17 cellular contexts compared by ENCODE assay signal in genomic region chr17:7415784-7416183, GRCh38. TPM values are rescaled to one million over a fixed set of nuclear protein-coding genes. Genes with fewer than 3 reads are reported as not detected.
DNase-seq lines count a peak whose midpoint lies in the region; ATAC-seq lines count a peak whose summit lies in the region.
"Had no signal": no experiment of that assay in that cellular context is flagged by ENCODE, and none has a peak within 500 bp of the region (broad histone marks: within the 10 kb centered on the region; RNA-seq: fewer than 3 reads in every experiment).

No MANE protein-coding gene starts in this region.

- H3K18ac ChIP-seq in neuronal stem cell (ENCODE audit: low read length) = no peak overlapping the region

- peak overlapping the region; percentile 43 for H3K23ac ChIP-seq in neuronal stem cell (ENCODE audit: low read depth, low read length, poor library complexity)

- no peak overlapping the region for H2AK5ac ChIP-seq in neuronal stem cell (ENCODE audit: low read depth, low read length)

- H3K36me3 ChIP-seq in neuronal stem cell (replicated peaks in 1 of 2; ENCODE audit: control insufficient read depth in 2 of 2, insufficient read depth in 2 of 2, low read length in 2 of 2) = peaks cover 35 to 77% of the 10 kb centered on the region in 2 donors

- H2BK5ac ChIP-seq in neuronal stem cell (ENCODE audit: low read length) = no peak overlapping the region

- no peak overlapping the region for H3K14ac ChIP-seq in neuronal stem cell (ENCODE audit: low read length)

- no peak overlapping the region for H3K9ac ChIP-seq in neuronal stem cell (ENCODE audit: low read depth, low read length, poor library complexity)

- DNase-seq in right cardiac atrium = peak in 2 of 3 donors; percentile 48 to 50
- no peak for DNase-seq in Right ventricle myocardium superior
- DNase-seq in neuronal stem cell (ENCODE audit: low spot score) = no peak
- DNase-seq in amniotic stem cell (lab: John Stamatoyannopoulos, UW) = no peak
- DNase-seq: AML-193; CD4-positive, alpha-beta T cell; DMS153; DMS79; GDM1; HCEC 1CT had no signal

- H3K4me1 ChIP-seq in right cardiac atrium (ENCODE audit: control insufficient read depth, insufficient read depth, low read length) (no peaks in the 10 kb centered on the region), neuronal stem cell (ENCODE audit: control insufficient read depth in 2 of 2, insufficient read depth in 1 of 2, low read depth in 1 of 2, low read length in 2 of 2) (peaks cover 30 to 34% of the 10 kb centered on the region in 2 donors)

- H2BK120ac ChIP-seq in neuronal stem cell (ENCODE audit: low read depth, low read length) = no peak overlapping the region

- H3K27me3 ChIP-seq in right cardiac atrium (ENCODE audit: control insufficient read depth, insufficient read depth) (no peaks in the 10 kb centered on the region), neuronal stem cell (ENCODE audit: control insufficient read depth in 3 of 3, insufficient read depth in 3 of 3, low read depth in 1 of 3, low read length in 3 of 3) (no peaks in the 10 kb centered on the region)

- 87% methylated on average over 23 of the region's 23 CpGs for WGBS in right cardiac atrium
- WGBS in neuronal stem cell (ENCODE audit: extremely low coverage in 2 of 2, insufficient read length in 2 of 2, insufficient replicate concordance in 1 of 2), 2 donors = no CpG with 5 or more reads among the region's 23 CpGs

- no peak overlapping the region for H3K4me3 ChIP-seq in right cardiac atrium (ENCODE audit: low read length)
- H3K4me3 ChIP-seq in neuronal stem cell (ENCODE audit: low read length in 2 of 2) = no peak overlapping the region
- H3K4me3 ChIP-seq: A549, GM23338 had no signal

- H2AFZ ChIP-seq in neuronal stem cell (ENCODE audit: low read length) = no peak overlapping the region
- H2AFZ ChIP-seq: GM23338 had no signal

- H3K4me2 ChIP-seq in neuronal stem cell (ENCODE audit: insufficient read depth, low read length, poor library complexity, severe bottlenecking) = no peak overlapping the region
- H3K4me2 ChIP-seq: A549, GM23338 had no signal

- H3K79me1 ChIP-seq in neuronal stem cell (ENCODE audit: low read depth, low read length) = peaks cover 4% of the 10 kb centered on the region

- H4K8ac ChIP-seq in neuronal stem cell (ENCODE audit: low read depth, low read length) = no peak overlapping the region

- H3K27ac ChIP-seq in right cardiac atrium (ENCODE audit: low read length) = no peak overlapping the region
- no peak overlapping the region for H3K27ac ChIP-seq in neuronal stem cell (replicated peaks; ENCODE audit: low read length)
- H3K27ac ChIP-seq: 22Rv1, A549, C4-2B had no signal

- H3K4ac ChIP-seq in neuronal stem cell (ENCODE audit: low read length) = no peak overlapping the region

- H2BK12ac ChIP-seq in neuronal stem cell (ENCODE audit: low read length) = no peak overlapping the region

- H2BK15ac ChIP-seq in neuronal stem cell (ENCODE audit: low read length) = no peak overlapping the region

- no peak overlapping the region for H4K91ac ChIP-seq in neuronal stem cell (ENCODE audit: low read depth, low read length, poor library complexity)

- intact Hi-C loops in right cardiac atrium (cut with DNase I) = no loop called here
- intact Hi-C loops in Right ventricle myocardium superior (cut with DNase I) = no loop called here

- H3K9me3 ChIP-seq in right cardiac atrium (ENCODE audit: control insufficient read depth, low read length) (no peaks in the 10 kb centered on the region), neuronal stem cell (replicated peaks in 1 of 2; ENCODE audit: control insufficient read depth in 2 of 2, insufficient read depth in 1 of 2, low read depth in 1 of 2, low read length in 2 of 2) (no peaks in the 10 kb centered on the region)
- H3K9me3 ChIP-seq: A549 had no signal

- ATAC-seq in right cardiac atrium = no peak
- no peak for ATAC-seq in Right ventricle myocardium superior (ENCODE audit: poor library complexity)
- ATAC-seq: GM23338 had no signal

RNA-seq across cellular contexts. Expression of gene SPEM1, which starts 4.3 kb away (rescaled TPM):
- total RNA-seq in right cardiac atrium (not detected), Right ventricle myocardium superior (not detected)
- not detected for polyA plus RNA-seq in right cardiac atrium
- not detected for polyA plus RNA-seq in neuronal stem cell (2013, experiment 1 of 2)
- polyA plus RNA-seq in neuronal stem cell (2013, experiment 2 of 2) = not detected
- total RNA-seq: CD4-positive, alpha-beta T cell; Daoy; GM23338; HT-29 had no signal
- polyA plus RNA-seq: BJ, GM23338 had no signal

RNA-seq across cellular contexts. Expression of gene NLGN2, which starts 8.1 kb away (rescaled TPM):
- total RNA-seq in right cardiac atrium = 10 to 100 TPM; 10.7 to 15.7 (median 14.1) TPM
- polyA plus RNA-seq in right cardiac atrium = 6.9 TPM
- 5.8 TPM for total RNA-seq in Right ventricle myocardium superior
- polyA plus RNA-seq in neuronal stem cell (2013, experiment 1 of 2) = 60.8 TPM
- polyA plus RNA-seq in neuronal stem cell (2013, experiment 2 of 2) = 59.8 TPM

RNA-seq across cellular contexts. Expression of gene SPEM2, which starts 9.6 kb away (rescaled TPM):
- total RNA-seq in right cardiac atrium (not detected), Right ventricle myocardium superior (not detected)
- not detected for polyA plus RNA-seq in right cardiac atrium
- polyA plus RNA-seq in neuronal stem cell (2013, experiment 1 of 2) = 0.06 TPM
- polyA plus RNA-seq in neuronal stem cell (2013, experiment 2 of 2) = 0.01 TPM
- total RNA-seq: CD4-positive, alpha-beta T cell; Daoy; GM23338; HT-29 had no signal
- polyA plus RNA-seq: A549, BJ, GM23338 had no signal

RNA-seq across cellular contexts. Expression of gene TMEM256, which starts 11.9 kb away (rescaled TPM):
- total RNA-seq in right cardiac atrium (100 to 1,000 TPM in 1 of 4 donors, 10 to 100 TPM in 3; 79.6 to 105 (median 97.3) TPM), Right ventricle myocardium superior (61.5 TPM)
- 210 TPM for polyA plus RNA-seq in right cardiac atrium
- 255 TPM for polyA plus RNA-seq in neuronal stem cell (2013, experiment 1 of 2)
- 258 TPM for polyA plus RNA-seq in neuronal stem cell (2013, experiment 2 of 2)

RNA-seq across cellular contexts. Expression of gene SPEM3, which starts 12.9 kb away (rescaled TPM):
- not detected for total RNA-seq in right cardiac atrium
- polyA plus RNA-seq in right cardiac atrium = not detected
- total RNA-seq in Right ventricle myocardium superior = not detected
- polyA plus RNA-seq in neuronal stem cell (2013, experiment 1 of 2) = not detected
- not detected for polyA plus RNA-seq in neuronal stem cell (2013, experiment 2 of 2)
- total RNA-seq: CD4-positive, alpha-beta T cell; Daoy; GM23338; HT-29 had no signal
- polyA plus RNA-seq: A549, BJ, GM23338 had no signal

Comparison
In these comparisons a context has a peak if more than half of its experiments do, and no peak if none do; other contexts are left out.
1. DNase-seq: peak in right cardiac atrium (2 of 3); none in Right ventricle myocardium superior (single experiment), neuronal stem cell (single experiment) and amniotic stem cell (single experiment).